ENCODE assay signal across 15 cellular contexts in the genomic region with DNA sequence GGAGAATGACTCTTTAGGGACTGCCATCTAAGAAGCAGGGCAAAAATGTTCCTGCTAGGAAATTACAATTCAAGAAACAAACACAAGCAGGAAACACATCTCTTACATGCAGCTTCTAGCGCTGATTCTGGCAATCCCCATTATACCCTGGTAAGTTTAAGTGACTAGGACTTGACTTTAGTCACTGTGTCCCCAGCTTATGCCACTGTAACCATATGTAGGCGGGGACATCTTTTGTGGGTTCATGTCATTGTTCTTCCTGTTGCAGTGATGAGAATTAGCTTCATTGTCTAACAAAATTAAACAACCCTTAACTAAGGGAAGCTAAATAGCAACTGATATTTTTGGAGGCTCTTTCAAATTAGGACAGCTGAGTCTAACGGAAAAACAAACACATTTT.
"Had no signal": no experiment of that assay in that cellular context is flagged by ENCODE, and none has a peak within 500 bp of the region (broad histone marks: within the 10 kb centered on the region; RNA-seq: fewer than 3 reads in every experiment).

No MANE protein-coding gene starts in this region.

- H3K36me3 Mint-ChIP-seq: activated naive CD8-positive, alpha-beta T cell; mesothelial cell of epicardium had no signal

- H3K9me3 Mint-ChIP-seq: mesothelial cell of epicardium had no signal

- H3K27me3 ChIP-seq: breast epithelium, pancreas, transverse colon had no signal

- H3K4me1 Mint-ChIP-seq: mesothelial cell of epicardium had no signal

- H3K27ac ChIP-seq: breast epithelium, esophagus muscularis mucosa, lower lobe of right lung, pancreas, transverse colon, VCaP had no signal

- DNase-seq: activated effector memory CD4-positive, alpha-beta T cell treated with Interleukin-2 at 50 U/mL for 16 hours; aorta; glutamatergic neuron; lower lobe of right lung; pancreas; retina; stimulated activated CD4-positive, alpha-beta T cell treated with anti-CD3 and anti-CD28 coated beads, Interleukin-15, amount 100 ng/mL, for 24 hours; stimulated activated CD4-positive, alpha-beta T cell treated with anti-CD3 and anti-CD28 coated beads, Interleukin-4, amount 100 ng/mL, for 24 hours; T1000; transverse colon had no signal

- H3K4me3 ChIP-seq: breast epithelium, esophagus muscularis mucosa, lower lobe of right lung, pancreas, transverse colon had no signal

- H3K27ac Mint-ChIP-seq: activated naive CD8-positive, alpha-beta T cell; mesothelial cell of epicardium had no signal

- H3K36me3 ChIP-seq: breast epithelium, esophagus muscularis mucosa, lower lobe of right lung, pancreas, transverse colon had no signal

- ATAC-seq: lower lobe of right lung, pancreas had no signal

- H3K4me1 ChIP-seq: breast epithelium, esophagus muscularis mucosa, lower lobe of right lung, pancreas, transverse colon had no signal

- H3K9me3 ChIP-seq: breast epithelium, esophagus muscularis mucosa, lower lobe of right lung, pancreas, transverse colon had no signal

- H3K4me3 Mint-ChIP-seq: activated naive CD8-positive, alpha-beta T cell; mesothelial cell of epicardium had no signal
